In genomic region chr4:182320580-182320979, GRCh38 we compare ENCODE assay signal across 34 cellular contexts.
"Had no signal": no experiment of that assay in that cellular context is flagged by ENCODE, and none has a peak within 500 bp of the region (broad histone marks: within the 10 kb centered on the region; RNA-seq: fewer than 3 reads in every experiment).

No MANE protein-coding gene starts in this region.

- H3K27me3 Mint-ChIP-seq: activated CD4-positive, alpha-beta T cell treated with anti-CD3 and anti-CD28 coated beads, Interleukin-2, amount 10 ng/mL, durations not matched to agents 24 days and 14 days; activated CD8-positive, alpha-beta T cell treated with anti-CD3 and anti-CD28 coated beads for 36 hours; activated naive CD4-positive, alpha-beta T cell treated with anti-CD3 and anti-CD28 coated beads, Interleukin-2, amount 50 U/mL, for 24 hours; activated naive CD8-positive, alpha-beta T cell treated with anti-CD3 and anti-CD28 coated beads, Interleukin-2, amount 10 ng/mL, durations not matched to agents 7 days and 5 days had no signal

- H3K4me1 Mint-ChIP-seq: activated CD4-positive, alpha-beta T cell treated with anti-CD3 and anti-CD28 coated beads, Interleukin-2, amount 10 ng/mL, durations not matched to agents 24 days and 14 days; activated naive CD4-positive, alpha-beta T cell treated with anti-CD3 and anti-CD28 coated beads, Interleukin-2, amount 50 U/mL, for 24 hours; activated naive CD8-positive, alpha-beta T cell treated with anti-CD3 and anti-CD28 coated beads, Interleukin-2, amount 10 ng/mL, durations not matched to agents 7 days and 5 days had no signal

- H3K4me3 Mint-ChIP-seq: activated CD4-positive, alpha-beta T cell treated with anti-CD3 and anti-CD28 coated beads, Interleukin-2, amount 10 ng/mL, durations not matched to agents 24 days and 14 days; activated CD8-positive, alpha-beta T cell treated with anti-CD3 and anti-CD28 coated beads for 36 hours; activated naive CD4-positive, alpha-beta T cell treated with anti-CD3 and anti-CD28 coated beads, Interleukin-2, amount 50 U/mL, for 24 hours; activated naive CD8-positive, alpha-beta T cell treated with anti-CD3 and anti-CD28 coated beads, Interleukin-2, amount 10 ng/mL, durations not matched to agents 7 days and 5 days; brain had no signal

- H3K9me3 ChIP-seq: MG63 had no signal

- H3K4me3 ChIP-seq: adrenal gland, MG63, PC-9 had no signal

- H3K36me3 Mint-ChIP-seq: activated naive CD4-positive, alpha-beta T cell treated with anti-CD3 and anti-CD28 coated beads, Interleukin-2, amount 50 U/mL, for 24 hours; activated naive CD8-positive, alpha-beta T cell treated with anti-CD3 and anti-CD28 coated beads, Interleukin-2, amount 10 ng/mL, durations not matched to agents 7 days and 5 days had no signal

- H3K27ac ChIP-seq: adrenal gland, PC-9, RWPE1, WERI-Rb-1 had no signal

- H3K27ac Mint-ChIP-seq: activated CD4-positive, alpha-beta T cell treated with anti-CD3 and anti-CD28 coated beads, Interleukin-2, amount 10 ng/mL, durations not matched to agents 24 days and 14 days; activated CD8-positive, alpha-beta T cell treated with anti-CD3 and anti-CD28 coated beads for 36 hours; activated naive CD4-positive, alpha-beta T cell treated with anti-CD3 and anti-CD28 coated beads, Interleukin-2, amount 50 U/mL, for 24 hours; activated naive CD8-positive, alpha-beta T cell treated with anti-CD3 and anti-CD28 coated beads, Interleukin-2, amount 10 ng/mL, durations not matched to agents 7 days and 5 days; activated T-helper 2 cell treated with anti-CD3 and anti-CD28 coated beads, Interferon-gamma antibody, Interleukin-2, Interleukin-4, amounts not matched to agents 10 μg/mL and 5 μg/mL and 100 μg/mL, durations not matched to agents 14 hours and 24 hours and 36 hours; brain had no signal

- H3K4me1 ChIP-seq: adrenal gland had no signal

- ATAC-seq: activated CD8-positive, alpha-beta T cell treated with anti-CD3 and anti-CD28 coated beads for 36 hours had no signal

- H3K27me3 ChIP-seq: adrenal gland, MG63 had no signal

- H3K36me3 ChIP-seq: adrenal gland, MG63, WERI-Rb-1 had no signal

- DNase-seq: activated CD4-positive, alpha-beta T cell treated with anti-CD3 and anti-CD28 coated beads, Interleukin-2, amount 10 ng/mL, durations not matched to agents 24 days and 14 days; activated CD4-positive, alpha-beta T cell treated with anti-CD3 and anti-CD28 coated beads, Interleukin-2, amount 50 U/mL, for 4 hours; activated CD8-positive, alpha-beta T cell treated with anti-CD3 and anti-CD28 coated beads for 36 hours; activated gamma-delta T cell; activated naive CD4-positive, alpha-beta T cell treated with Interleukin-2 at 50 U/mL for 16 hours; activated naive CD8-positive, alpha-beta T cell treated with anti-CD3 and anti-CD28 coated beads, Interleukin-2, amount 10 ng/mL, durations not matched to agents 7 days and 5 days; activated T-cell treated with anti-CD3 and anti-CD28 coated beads, Interleukin-2, amount 50 U/mL, for 1 hour; adrenal gland; caudate nucleus; Kasumi-1; KG1; MG63; NCI-H1048; NCI-H1105 treated with DMSO at 0.1 percent for 48 hours; NCI-H1436; NCI-H1694; NCI-H1930; NCI-H2081 treated with DMSO at 0.1 percent for 48 hours; NCI-H226; NCI-H446 treated with DMSO at 0.1 percent for 48 hours; NCI-H524; NCI-H69; NCI-H82; PC-9; Right ventricle myocardium superior; SW 1271; T-helper 1 cell; T-helper 2 cell; T-helper 9 cell; WERI-Rb-1 had no signal
